ENCODE assay signal across 8 cellular contexts in genomic region chr6:42453027-42453648, GRCh38. TPM values are rescaled to one million over a fixed set of nuclear protein-coding genes. Genes with fewer than 3 reads are reported as not detected.
DNase-seq lines count a peak whose midpoint lies in the region; ATAC-seq and TF ChIP-seq lines count a peak whose summit lies in the region.

No MANE protein-coding gene starts in this region.

- H3K9me3 ChIP-seq in endodermal cell (ENCODE audit: control insufficient read depth, low read length): no peaks in the 10 kb centered on the region

- H3K27ac ChIP-seq in HL-60 (replicated peaks): peak overlapping the region; percentile 98
- peak overlapping the region; percentile 95 for H3K27ac ChIP-seq in endodermal cell (ENCODE audit: low read depth, low read length)

- no peaks in the 10 kb centered on the region for H3K27me3 ChIP-seq in HL-60 (ENCODE audit: insufficient read depth, poor library complexity, severe bottlenecking)
- H3K27me3 ChIP-seq in endodermal cell (ENCODE audit: control insufficient read depth, insufficient read depth, low read length, poor library complexity, severe bottlenecking): peaks cover 8% of the 10 kb centered on the region

- H3K4me1 Mint-ChIP-seq in activated CD8-positive, alpha-beta memory T cell treated with anti-CD3 and anti-CD28 coated beads, Interleukin-2, amount 10 ng/mL, durations not matched to agents 7 days and 5 days: peaks cover 30% of the 10 kb centered on the region
- H3K4me1 Mint-ChIP-seq in endodermal cell: peaks cover 32% of the 10 kb centered on the region
- peaks cover 40% of the 10 kb centered on the region for H3K4me1 Mint-ChIP-seq in mesothelial cell of epicardium

- H3K4me3 ChIP-seq in HL-60 (replicated peaks; ENCODE audit: insufficient read depth, low read length): peak overlapping the region; percentile 70
- H3K4me3 ChIP-seq in endodermal cell (ENCODE audit: low read length): peak overlapping the region; percentile 94

- peak; percentile 96 for DNase-seq in AG08396 (ENCODE audit: low spot score)
- DNase-seq in HL-60 (ENCODE audit: low read depth in 1 of 2, low spot score in 1 of 2): peak; percentile 58 to 94
- peak; percentile 55 for DNase-seq in NCI-H82 treated with DMSO at 0.1 percent for 48 hours (lab: John Stamatoyannopoulos, UW; ENCODE audit: unreplicated experiment)
- peak; percentile 87 for DNase-seq in activated CD8-positive, alpha-beta memory T cell treated with anti-CD3 and anti-CD28 coated beads, Interleukin-2, amount 10 ng/mL, durations not matched to agents 7 days and 5 days
- DNase-seq in endodermal cell: peak; percentile 96
- peak; percentile 87 to 89 for DNase-seq in mesothelial cell of epicardium (ENCODE audit: low spot score in 2 of 2, unreplicated experiment in 2 of 2)
- peak; percentile 58 to 68 for DNase-seq in stimulated activated CD8-positive, alpha-beta memory T cell treated with anti-CD3 and anti-CD28 coated beads, Interleukin-15, amount 100 ng/mL, for 48 hours (ENCODE audit: low read depth in 2 of 2)

- H3K27me3 Mint-ChIP-seq in activated CD8-positive, alpha-beta memory T cell treated with anti-CD3 and anti-CD28 coated beads, Interleukin-2, amount 10 ng/mL, durations not matched to agents 7 days and 5 days: peaks cover 6% of the 10 kb centered on the region
- H3K27me3 Mint-ChIP-seq in endodermal cell (ENCODE audit: insufficient read depth) (peaks cover 15% of the 10 kb centered on the region), mesothelial cell of epicardium (ENCODE audit: low read depth) (no peaks in the 10 kb centered on the region)

- TF ChIP-seq CTCF in HL-60 (IDR thresholded peaks at IDR 0.05; ENCODE audit: insufficient read depth, low read length) (no peak), endodermal cell (conservative IDR thresholded peaks at IDR 0.05) (no peak), mesothelial cell of epicardium (IDR thresholded peaks at IDR 0.05; ENCODE audit: unreplicated experiment) (no peak)

- peak overlapping the region; percentile 97 for H3K4me3 Mint-ChIP-seq in activated CD8-positive, alpha-beta memory T cell treated with anti-CD3 and anti-CD28 coated beads, Interleukin-2, amount 10 ng/mL, durations not matched to agents 7 days and 5 days
- H3K4me3 Mint-ChIP-seq in endodermal cell (peak overlapping the region; percentile 87), mesothelial cell of epicardium (peak overlapping the region; percentile 95)

- H3K36me3 Mint-ChIP-seq in activated CD8-positive, alpha-beta memory T cell treated with anti-CD3 and anti-CD28 coated beads, Interleukin-2, amount 10 ng/mL, durations not matched to agents 7 days and 5 days: peaks cover 13% of the 10 kb centered on the region
- no peaks in the 10 kb centered on the region for H3K36me3 Mint-ChIP-seq in endodermal cell (ENCODE audit: low read depth)
- no peaks in the 10 kb centered on the region for H3K36me3 Mint-ChIP-seq in mesothelial cell of epicardium

- peak overlapping the region; percentile 67 for H3K9ac ChIP-seq in endodermal cell (ENCODE audit: extremely low read depth, low read length, poor library complexity, severe bottlenecking)

- ATAC-seq in GM19043 (IDR thresholded peaks at IDR 0.05; ENCODE audit: low read depth, unreplicated experiment): peak; percentile 71
- ATAC-seq in activated CD8-positive, alpha-beta memory T cell treated with anti-CD3 and anti-CD28 coated beads, Interleukin-2, amount 10 ng/mL, durations not matched to agents 7 days and 5 days: peak; percentile 75

- no peak overlapping the region for H3K27ac Mint-ChIP-seq in activated CD8-positive, alpha-beta memory T cell treated with anti-CD3 and anti-CD28 coated beads, Interleukin-2, amount 10 ng/mL, durations not matched to agents 7 days and 5 days
- no peak overlapping the region for H3K27ac Mint-ChIP-seq in endodermal cell
- peak overlapping the region; percentile 95 for H3K27ac Mint-ChIP-seq in mesothelial cell of epicardium

- no peaks in the 10 kb centered on the region for H3K9me3 Mint-ChIP-seq in activated CD8-positive, alpha-beta memory T cell treated with anti-CD3 and anti-CD28 coated beads, Interleukin-2, amount 10 ng/mL, durations not matched to agents 7 days and 5 days (ENCODE audit: low read depth)
- H3K9me3 Mint-ChIP-seq in endodermal cell: no peaks in the 10 kb centered on the region
- H3K9me3 Mint-ChIP-seq in mesothelial cell of epicardium: no peaks in the 10 kb centered on the region

- no peaks in the 10 kb centered on the region for H3K36me3 ChIP-seq in endodermal cell (ENCODE audit: control insufficient read depth, insufficient read depth, low read length)

- CTCF ChIA-PET in activated CD8-positive, alpha-beta memory T cell treated with anti-CD3 and anti-CD28 coated beads, Interleukin-2, amount 10 ng/mL, durations not matched to agents 7 days and 5 days (lab: Charles Lee): interaction anchor here (0.8 to 2.8 kb wide), 9 partner anchors 52 to 448 kb away, joined by 3 to 12 read pairs (median 4); no protein-coding TSS in a partner anchor

- 0% methylated on average over 4 to 57 of the region's 57 CpGs for WGBS in endodermal cell (ENCODE audit: insufficient coverage in 1 of 2, insufficient read length in 1 of 2), 2 experiments

- peaks cover 7% of the 10 kb centered on the region for H3K4me1 ChIP-seq in endodermal cell (ENCODE audit: control insufficient read depth, insufficient read depth, low read length)

RNA-seq across cellular contexts. Expression of gene TRERF1, which starts 1.4 kb away (rescaled TPM):
- total RNA-seq in activated CD8-positive, alpha-beta memory T cell treated with anti-CD3 and anti-CD28 coated beads, Interleukin-2, amount 10 ng/mL, durations not matched to agents 7 days and 5 days: 10 to 100 TPM; 16.2 to 36.0 TPM
- total RNA-seq in endodermal cell (1 to 10 TPM; 4.7 to 5.3 TPM), mesothelial cell of epicardium (18.6 to 20.3 TPM (median 19.8 TPM) in 3 replicates)
- polyA plus RNA-seq in endodermal cell (2013, experiment 1 of 2): 9.3 TPM
- 7.7 TPM for polyA plus RNA-seq in endodermal cell (2013, experiment 2 of 2)

Comparison
In these comparisons a context has a peak if more than half of its experiments do, and no peak if none do; other contexts are left out.
1. Peak in every context shown above with its lines: DNase-seq, ATAC-seq, H3K4me3 ChIP-seq and H3K27ac ChIP-seq.